ENCODE assay signal across 8 cellular contexts in the genomic region with DNA sequence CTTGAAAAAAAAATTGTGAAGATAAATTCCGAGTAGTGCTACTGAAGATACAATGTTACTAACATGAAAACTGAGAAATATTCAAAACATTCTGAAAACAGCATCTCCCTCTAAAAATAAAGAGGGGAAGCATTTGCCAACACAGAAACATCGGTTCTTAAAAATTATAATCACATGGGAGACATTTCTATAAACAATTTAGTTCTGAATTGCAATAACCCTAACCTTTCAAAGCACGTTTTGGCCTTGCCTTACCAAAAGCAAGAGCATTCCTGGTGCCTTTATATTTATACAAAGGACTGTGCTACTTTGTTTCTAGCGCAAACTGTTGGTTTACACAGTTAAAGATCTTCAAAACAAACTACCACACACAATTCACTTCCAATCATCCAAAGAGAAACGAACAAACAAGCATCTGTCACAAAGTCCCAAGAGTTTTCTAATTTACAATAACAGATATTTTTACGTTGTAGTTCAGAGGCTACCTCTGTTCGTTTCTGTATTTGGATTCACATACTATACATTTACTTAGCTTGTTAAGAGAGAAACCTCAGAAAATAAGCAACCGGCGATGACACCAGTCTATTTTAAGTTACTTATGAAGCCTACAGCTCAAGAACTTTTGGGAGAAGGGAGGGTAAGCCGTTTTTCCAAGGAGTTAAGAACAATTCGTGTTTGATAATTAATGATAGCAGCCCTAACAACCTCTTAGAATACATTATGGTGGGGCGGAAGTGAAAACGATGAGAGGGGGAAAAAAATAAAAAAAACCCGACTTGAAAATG. TPM values are rescaled to one million over a fixed set of nuclear protein-coding genes. Genes with fewer than 3 reads are reported as not detected.
A peak's percentile ranks its signal among the peaks of the same experiment; 100 is the strongest.
DNase-seq lines count a peak whose midpoint lies in the region; ATAC-seq and TF ChIP-seq lines count a peak whose summit lies in the region.

No MANE protein-coding gene starts in this region.

- ATAC-seq in activated T-cell treated with anti-CD3 and anti-CD28 coated beads, Interleukin-2, amount 50 U/mL, for 4 hours, result no peak
- no peak for ATAC-seq in HG02973 (IDR thresholded peaks at IDR 0.05; ENCODE audit: unreplicated experiment)

- H3K4me1 Mint-ChIP-seq in activated T-cell treated with anti-CD3 and anti-CD28 coated beads, Interleukin-2, amount 50 U/mL, for 4 hours (ENCODE audit: low read depth), result peaks cover 40% of the 10 kb centered on the region

- CTCF ChIA-PET in GM10248 (lab: Yijun Ruan, JAX), result interaction anchor here (2.8 kb wide), 1 partner anchor 12 kb away, joined by 25 read pairs; no protein-coding TSS in a partner anchor

- no peaks in the 10 kb centered on the region for H3K9me3 Mint-ChIP-seq in activated T-cell treated with anti-CD3 and anti-CD28 coated beads, Interleukin-2, amount 50 U/mL, for 4 hours

- TF ChIP-seq CTCF in liver (IDR thresholded peaks at IDR 0.05; ENCODE audit: low read depth, low read length, missing input control), result no peak
- no peak for TF ChIP-seq CTCF in tibial artery (IDR thresholded peaks at IDR 0.05)
- no peak for TF ChIP-seq CTCF in GM10248 (IDR thresholded peaks at IDR 0.05; ENCODE audit: control extremely low read depth, extremely low read depth, low read depth, missing control alignments)

- H3K4me3 Mint-ChIP-seq in activated T-cell treated with anti-CD3 and anti-CD28 coated beads, Interleukin-2, amount 50 U/mL, for 4 hours, result peak overlapping the region; percentile 99

- no peak for DNase-seq in activated T-cell treated with anti-CD3 and anti-CD28 coated beads, Interleukin-2, amount 50 U/mL, for 4 hours
- DNase-seq in activated T-cell treated with anti-CD3 and anti-CD28 coated beads, Interleukin-2, amount 50 U/mL, for 1 hour, result no peak
- DNase-seq in tibial artery, result no peak
- no peak for DNase-seq in GM10248 (ENCODE audit: extremely low spot score)
- DNase-seq in germinal center (ENCODE audit: low spot score), result no peak

- H3K36me3 Mint-ChIP-seq in activated T-cell treated with anti-CD3 and anti-CD28 coated beads, Interleukin-2, amount 50 U/mL, for 4 hours (ENCODE audit: insufficient read depth), result peaks cover 2% of the 10 kb centered on the region

- H3K4me1 ChIP-seq in liver (ENCODE audit: control insufficient read depth in 4 of 4, insufficient read depth in 4 of 4, low read length in 3 of 4), result peaks cover 2 to 30% (median 16%) of the 10 kb centered on the region in 4 donors
- H3K4me1 ChIP-seq in tibial artery, result peaks cover 0 to 49% (median 25%) of the 10 kb centered on the region in 4 donors

- H3K27me3 Mint-ChIP-seq in activated T-cell treated with anti-CD3 and anti-CD28 coated beads, Interleukin-2, amount 50 U/mL, for 4 hours (ENCODE audit: low read depth), result no peaks in the 10 kb centered on the region

- no peak for TF ChIP-seq RAD21 in liver (IDR thresholded peaks at IDR 0.05)

- peak overlapping the region; percentile 51 to 86 for H3K9ac ChIP-seq in liver (ENCODE audit: low read depth in 1 of 2, low read length in 2 of 2)

- H3K4me3 ChIP-seq in liver (ENCODE audit: low read depth in 1 of 3, low read length in 3 of 3) (peak overlapping the region; percentile 74 to 98 (median 87)), tibial artery (peak overlapping the region; percentile 78 to 88)

- H3K36me3 ChIP-seq in liver (ENCODE audit: control insufficient read depth in 4 of 4, insufficient read depth in 3 of 4, low read depth in 1 of 4, low read length in 3 of 4) (no peaks in the 10 kb centered on the region), tibial artery (peaks cover 0 to 6% (median 0%) of the 10 kb centered on the region in 3 donors)

- H3K9me3 ChIP-seq in liver (ENCODE audit: control insufficient read depth in 4 of 4, low read length in 3 of 4) (no peaks in the 10 kb centered on the region), tibial artery (no peaks in the 10 kb centered on the region)

- H3K27me3 ChIP-seq in liver (ENCODE audit: control insufficient read depth in 4 of 4, insufficient read depth in 4 of 4, low read length in 3 of 4), result no peaks in the 10 kb centered on the region
- no peaks in the 10 kb centered on the region for H3K27me3 ChIP-seq in tibial artery

- POLR2A ChIA-PET in GM10248 (lab: Yijun Ruan, JAX), result no interaction called here

- WGBS in liver, result under 1% methylated on average over 14 of the region's 14 CpGs

- intact Hi-C loops in tibial artery (cut with DNase I; ENCODE audit: low total_unique reads), result no loop called here

- H3K27ac ChIP-seq in angular gyrus (ENCODE audit: low read depth, low read length) (peak overlapping the region; percentile 48), liver (ENCODE audit: low read depth in 1 of 2, low read length in 2 of 2) (peak overlapping the region; percentile 92 to 95), tibial artery (peak overlapping the region; percentile 92 to 97)

TF ChIP-seq in liver, 16 proteins besides CTCF, POLR2A, EP300 and RAD21:
- TF ChIP-seq GABPA (IDR thresholded peaks at IDR 0.05 in 1 of 2, conservative IDR thresholded peaks at IDR 0.05 in 1 of 2), result no peak
- TF ChIP-seq YY1 (IDR thresholded peaks at IDR 0.05), result peak; percentile 5

RNA-seq across cellular contexts. Expression of a gene that starts 1.3 kb away (rescaled TPM):
- total RNA-seq in activated T-cell treated with anti-CD3 and anti-CD28 coated beads, Interleukin-2, amount 50 U/mL, for 4 hours, result 10 to 100 TPM; 36.0 to 40.6 (median 39.1) TPM
- 10 to 100 TPM; 14.7 to 18.3 TPM for total RNA-seq in liver
- polyA plus RNA-seq in liver, result 10 to 100 TPM; 10.7 to 13.9 TPM
